In genomic region chr20:58056021-58056591, GRCh38 we compare ENCODE assay signal across 17 cellular contexts.
"Had no signal": no experiment of that assay in that cellular context is flagged by ENCODE, and none has a peak within 500 bp of the region (broad histone marks: within the 10 kb centered on the region; RNA-seq: fewer than 3 reads in every experiment).

No MANE protein-coding gene starts in this region.

- H3K4me3 Mint-ChIP-seq: central memory CD8-positive, alpha-beta T cell; immature natural killer cell; naive thymus-derived CD8-positive, alpha-beta T cell; stimulated activated effector memory CD8-positive, alpha-beta T cell treated with anti-CD3 and anti-CD28 coated beads, Interleukin-12 subunit alpha, Interleukin-12 subunit beta, amount 100 ng/mL, for 72 hours; stimulated activated naive CD8-positive, alpha-beta T cell treated with anti-CD3 and anti-CD28 coated beads, Interleukin-15, Interleukin-2, amounts not matched to agents 100 ng/mL and 50 ng/mL, for 24 hours had no signal

- ATAC-seq: foreskin keratinocyte; left colon; naive thymus-derived CD8-positive, alpha-beta T cell; stimulated activated effector memory CD8-positive, alpha-beta T cell treated with anti-CD3 and anti-CD28 coated beads, Interleukin-12 subunit alpha, Interleukin-12 subunit beta, amount 100 ng/mL, for 72 hours had no signal

- H3K27ac ChIP-seq: foreskin keratinocyte, neutrophil, right atrium auricular region, upper lobe of right lung had no signal

- DNase-seq: dermis blood vessel endothelial cell; foreskin keratinocyte; immature natural killer cell; left colon; mammary epithelial cell; mucosa of descending colon; naive thymus-derived CD8-positive, alpha-beta T cell; posterior cingulate gyrus; small intestine; stimulated activated CD4-positive, alpha-beta T cell treated with anti-CD3 and anti-CD28 coated beads, Interleukin-12 subunit alpha, Interleukin-12 subunit beta, amount 100 ng/mL, for 4 hours; upper lobe of right lung had no signal

- H3K36me3 ChIP-seq: neutrophil, right atrium auricular region, tibial nerve, upper lobe of right lung had no signal

- H3K36me3 Mint-ChIP-seq: stimulated activated effector memory CD8-positive, alpha-beta T cell treated with anti-CD3 and anti-CD28 coated beads, Interleukin-12 subunit alpha, Interleukin-12 subunit beta, amount 100 ng/mL, for 72 hours had no signal

- H3K9me3 ChIP-seq: neutrophil, right atrium auricular region, upper lobe of right lung had no signal

- H3K4me1 ChIP-seq: foreskin keratinocyte had no signal

- H3K4me1 Mint-ChIP-seq: central memory CD8-positive, alpha-beta T cell; immature natural killer cell; naive thymus-derived CD8-positive, alpha-beta T cell; stimulated activated effector memory CD8-positive, alpha-beta T cell treated with anti-CD3 and anti-CD28 coated beads, Interleukin-12 subunit alpha, Interleukin-12 subunit beta, amount 100 ng/mL, for 72 hours had no signal

- H3K4me3 ChIP-seq: mucosa of descending colon, right atrium auricular region, tibial nerve, upper lobe of right lung had no signal

- H3K27me3 ChIP-seq: right atrium auricular region, tibial nerve, upper lobe of right lung had no signal

- H3K27ac Mint-ChIP-seq: immature natural killer cell; naive thymus-derived CD8-positive, alpha-beta T cell; stimulated activated effector memory CD8-positive, alpha-beta T cell treated with anti-CD3 and anti-CD28 coated beads, Interleukin-12 subunit alpha, Interleukin-12 subunit beta, amount 100 ng/mL, for 72 hours; stimulated activated naive CD8-positive, alpha-beta T cell treated with anti-CD3 and anti-CD28 coated beads, Interleukin-15, Interleukin-2, amounts not matched to agents 100 ng/mL and 50 ng/mL, for 24 hours had no signal
